In the genomic region with DNA sequence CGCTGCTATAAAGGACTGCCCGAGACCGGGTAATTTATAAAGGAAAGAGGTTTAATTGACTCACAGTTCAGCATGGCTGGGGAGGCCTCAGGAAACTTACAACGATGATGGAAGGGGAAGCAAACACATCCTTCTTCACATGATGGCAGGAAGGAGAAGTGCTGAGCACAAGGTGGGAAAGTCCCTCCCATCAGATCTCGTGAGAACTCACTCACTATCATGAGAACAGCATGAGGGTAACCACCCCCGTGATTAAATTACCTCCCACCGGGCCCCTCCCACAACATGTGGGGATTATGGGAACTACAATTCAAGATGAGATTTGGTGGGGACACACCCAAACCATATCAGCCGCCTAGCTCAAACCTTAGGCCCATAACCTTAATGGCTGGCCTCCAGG, we compare ENCODE assay signal across 16 cellular contexts. TPM values are rescaled to one million over a fixed set of nuclear protein-coding genes. Genes with fewer than 3 reads are reported as not detected.
"Had no signal": no experiment of that assay in that cellular context is flagged by ENCODE, and none has a peak within 500 bp of the region (broad histone marks: within the 10 kb centered on the region; RNA-seq: fewer than 3 reads in every experiment).

No MANE protein-coding gene starts in this region.

RNA-seq across cellular contexts. Expression of a gene that starts 42.5 kb away (rescaled TPM):
- total RNA-seq: activated CD4-positive, alpha-beta memory T cell treated with anti-CD3 and anti-CD28 coated beads, Interleukin-2, amount 10 ng/mL, durations not matched to agents 7 days and 5 days; activated CD4-positive, alpha-beta T cell treated with anti-CD3 and anti-CD28 coated beads for 36 hours; activated CD4-positive, alpha-beta T cell treated with anti-CD3 and anti-CD28 coated beads, Interleukin-2, amount 10 ng/mL, durations not matched to agents 7 days and 5 days; activated CD8-positive, alpha-beta memory T cell treated with anti-CD3 and anti-CD28 coated beads, Interleukin-2, amount 10 ng/mL, durations not matched to agents 7 days and 5 days; activated CD8-positive, alpha-beta T cell treated with anti-CD3 and anti-CD28 coated beads, Interleukin-2, amount 10 ng/mL, durations not matched to agents 7 days and 5 days; activated naive CD4-positive, alpha-beta T cell treated with anti-CD3 and anti-CD28 coated beads for 36 hours; activated naive CD8-positive, alpha-beta T cell treated with anti-CD3 and anti-CD28 coated beads for 36 hours; activated T-helper 2 cell treated with anti-CD3 and anti-CD28 coated beads, Interferon-gamma antibody, Interleukin-2, Interleukin-4, amounts not matched to agents 10 μg/mL and 5 μg/mL and 100 μg/mL, durations not matched to agents 14 hours and 24 hours and 36 hours; aorta; astrocyte; body of pancreas; breast epithelium; cardiac septum; T-helper 17 cell; T-helper 2 cell treated with Interferon-gamma antibody and Interleukin-4, amounts not matched to agents 100 ng/mL and 5 ng/mL, for 36 hours; WTC11 had no signal
- polyA plus RNA-seq: aorta had no signal
